24 cellular contexts compared by ENCODE assay signal in genomic region chr4:7723625-7724024, GRCh38.
A peak's percentile ranks its signal among the peaks of the same experiment; 100 is the strongest.
DNase-seq lines count a peak whose midpoint lies in the region; ATAC-seq and TF ChIP-seq lines count a peak whose summit lies in the region.
"Had no signal": no experiment of that assay in that cellular context is flagged by ENCODE, and none has a peak within 500 bp of the region (broad histone marks: within the 10 kb centered on the region; RNA-seq: fewer than 3 reads in every experiment).

No MANE protein-coding gene starts in this region.

- H3K9me3 ChIP-seq in right cardiac atrium (ENCODE audit: control insufficient read depth, low read length) (no peaks in the 10 kb centered on the region), heart left ventricle (no peaks in the 10 kb centered on the region), neural progenitor cell (ENCODE audit: low read depth) (no peaks in the 10 kb centered on the region)
- H3K9me3 ChIP-seq: A549 had no signal

- 97% methylated on average over 16 of the region's 16 CpGs for WGBS in right cardiac atrium
- 95 to 97% (median 96%) methylated on average over 11 to 16 of the region's 16 CpGs for WGBS in heart left ventricle, 4 donors

- H3K36me3 ChIP-seq in heart left ventricle (no peaks in the 10 kb centered on the region), neural progenitor cell (no peaks in the 10 kb centered on the region)

- no peaks in the 10 kb centered on the region for H3F3A ChIP-seq in neural progenitor cell (ENCODE audit: low read depth)

- no peaks in the 10 kb centered on the region for H3K36me3 Mint-ChIP-seq in T-helper 2 cell treated with Interferon-gamma antibody and Interleukin-4, amounts not matched to agents 5 μg/mL and 100 μg/mL, for 36 hours (ENCODE audit: low read depth)
- H3K36me3 Mint-ChIP-seq in neural progenitor cell, result no peaks in the 10 kb centered on the region
- H3K36me3 Mint-ChIP-seq: CD8-positive, alpha-beta memory T cell had no signal

- H3K27ac Mint-ChIP-seq in T-helper 2 cell treated with Interferon-gamma antibody and Interleukin-4, amounts not matched to agents 5 μg/mL and 100 μg/mL, for 36 hours, result peak overlapping the region; percentile 37
- H3K27ac Mint-ChIP-seq in neural progenitor cell, result no peak overlapping the region
- H3K27ac Mint-ChIP-seq: B cell; CD4-positive, alpha-beta T cell had no signal

- no peak overlapping the region for H3K4me3 Mint-ChIP-seq in T-helper 2 cell treated with Interferon-gamma antibody and Interleukin-4, amounts not matched to agents 5 μg/mL and 100 μg/mL, for 36 hours
- peak overlapping the region; percentile 21 for H3K4me3 Mint-ChIP-seq in neural progenitor cell
- H3K4me3 Mint-ChIP-seq: B cell; CD4-positive, alpha-beta T cell; CD8-positive, alpha-beta memory T cell had no signal

- no peak for TF ChIP-seq POLR2A in heart left ventricle (IDR thresholded peaks at IDR 0.05)

- H3K27me3 ChIP-seq in right cardiac atrium (ENCODE audit: control insufficient read depth, insufficient read depth) (no peaks in the 10 kb centered on the region), heart left ventricle (peaks cover 0 to 13% (median 0%) of the 10 kb centered on the region in 9 donors), neural progenitor cell (peaks cover 28% of the 10 kb centered on the region)
- H3K27me3 ChIP-seq: BLaER1 treated with 17β-estradiol and CSF1 and Interleukin-3, amounts not matched to agents 10 nM and 100 nM had no signal

- H3K27me3 Mint-ChIP-seq in T-helper 2 cell treated with Interferon-gamma antibody and Interleukin-4, amounts not matched to agents 5 μg/mL and 100 μg/mL, for 36 hours (ENCODE audit: low read depth), result peaks cover 8% of the 10 kb centered on the region
- H3K27me3 Mint-ChIP-seq in neural progenitor cell (ENCODE audit: insufficient read depth, low read depth), result peaks cover 14% of the 10 kb centered on the region

- H3K9me3 Mint-ChIP-seq in T-helper 2 cell treated with Interferon-gamma antibody and Interleukin-4, amounts not matched to agents 5 μg/mL and 100 μg/mL, for 36 hours, result peaks cover 10% of the 10 kb centered on the region
- H3K9me3 Mint-ChIP-seq in neural progenitor cell, result no peaks in the 10 kb centered on the region
- H3K9me3 Mint-ChIP-seq: CD8-positive, alpha-beta memory T cell had no signal

- no peak for ATAC-seq in right cardiac atrium
- ATAC-seq in heart left ventricle, result no peak
- no peak for ATAC-seq in HG03097 (IDR thresholded peaks at IDR 0.05; ENCODE audit: low FRiP score, unreplicated experiment)
- ATAC-seq: A549, GM12878 had no signal

- H3K4me3 ChIP-seq in right cardiac atrium (ENCODE audit: low read length) (no peak overlapping the region), heart left ventricle (no peak overlapping the region), neural progenitor cell (no peak overlapping the region)
- H3K4me3 ChIP-seq: A549; BLaER1 treated with 17β-estradiol and CSF1 and Interleukin-3, amounts not matched to agents 10 nM and 100 nM; GM12878 had no signal

- H3K4me1 Mint-ChIP-seq in T-helper 2 cell treated with Interferon-gamma antibody and Interleukin-4, amounts not matched to agents 5 μg/mL and 100 μg/mL, for 36 hours (ENCODE audit: low read depth), result no peaks in the 10 kb centered on the region
- peaks cover 11% of the 10 kb centered on the region for H3K4me1 Mint-ChIP-seq in neural progenitor cell
- H3K4me1 Mint-ChIP-seq: B cell had no signal

- H3K79me2 ChIP-seq in neural progenitor cell (ENCODE audit: low read depth), result no peaks in the 10 kb centered on the region

- TF ChIP-seq CTCF in heart left ventricle (IDR thresholded peaks at IDR 0.05), result no peak
- no peak for TF ChIP-seq CTCF in neural progenitor cell (IDR thresholded peaks at IDR 0.05)

- no peak for DNase-seq in T-helper 2 cell treated with Interferon-gamma antibody and Interleukin-4, amounts not matched to agents 5 μg/mL and 100 μg/mL, for 36 hours (ENCODE audit: low spot score)
- no peak for DNase-seq in T-helper 2 cell
- DNase-seq in right cardiac atrium, result peak in 2 of 3 donors; percentile 16 to 21
- DNase-seq in heart left ventricle, result no peak
- DNase-seq in neural progenitor cell (ENCODE audit: low spot score), result no peak
- no peak for DNase-seq in T-helper 1 cell
- DNase-seq: AML-193; CD4-positive, alpha-beta T cell; CD8-positive, alpha-beta memory T cell; COR-L47; DMS 273 treated with DMSO at 0.1 percent for 48 hours; DMS153; DMS53; DMS79; DND-41; EL; GDM1 had no signal

- H2AFZ ChIP-seq in neural progenitor cell (replicated peaks), result no peak overlapping the region

- H3K9ac ChIP-seq in neural progenitor cell, result no peak overlapping the region
- H3K9ac ChIP-seq: BLaER1 treated with 17β-estradiol and CSF1 and Interleukin-3, amounts not matched to agents 10 nM and 100 nM had no signal

- H3K27ac ChIP-seq in right cardiac atrium (ENCODE audit: low read length) (no peak overlapping the region), heart left ventricle (no peak overlapping the region), neural progenitor cell (no peak overlapping the region)
- H3K27ac ChIP-seq: 22Rv1; A549; BLaER1 treated with 17β-estradiol and CSF1 and Interleukin-3, amounts not matched to agents 10 nM and 100 nM; C4-2B had no signal

- H3K4me2 ChIP-seq in neural progenitor cell, result no peak overlapping the region
- H3K4me2 ChIP-seq: A549 had no signal

- intact Hi-C loops in right cardiac atrium (cut with DNase I) (loop anchor here in 1 of 4 donors (10.0 kb wide), 1 partner anchor 259 kb away; no protein-coding TSS in a partner anchor), heart left ventricle (cut with DNase I) (loop anchor here in 4 of 10 donors (2.0 to 10.0 kb wide), 3 partner anchors 419 to 531 kb away; partner anchors contain the start of gene SORCS2 (in 2 of the 4))

- H3K4me1 ChIP-seq in right cardiac atrium (ENCODE audit: control insufficient read depth, insufficient read depth, low read length) (no peaks in the 10 kb centered on the region), heart left ventricle (peaks cover 0 to 6% (median under 1%) of the 10 kb centered on the region in 12 donors), neural progenitor cell (peaks cover 2% of the 10 kb centered on the region)
- H3K4me1 ChIP-seq: A549 had no signal

- H4K20me1 ChIP-seq in neural progenitor cell (ENCODE audit: low read depth), result no peaks in the 10 kb centered on the region
- H4K20me1 ChIP-seq: BLaER1 treated with 17β-estradiol and CSF1 and Interleukin-3, amounts not matched to agents 10 nM and 100 nM had no signal

Comparison
In these comparisons a context has a peak if more than half of its experiments do, and no peak if none do; other contexts are left out.
1. DNase-seq: peak in right cardiac atrium (2 of 3); none in T-helper 2 cell treated with Interferon-gamma antibody and Interleukin-4, amounts not matched to agents 5 μg/mL and 100 μg/mL, for 36 hours (single experiment), T-helper 2 cell (0 of 5), heart left ventricle (0 of 5), neural progenitor cell (single experiment) and T-helper 1 cell (0 of 5).